Comparison of ENCODE assay signal across 8 cellular contexts in genomic region chr6:24524801-24525200, GRCh38. TPM values are rescaled to one million over a fixed set of nuclear protein-coding genes. Genes with fewer than 3 reads are reported as not detected.
DNase-seq lines count a peak whose midpoint lies in the region; ATAC-seq and TF ChIP-seq lines count a peak whose summit lies in the region.

No MANE protein-coding gene starts in this region.

- peaks cover 20% of the 10 kb centered on the region for H3K36me3 Mint-ChIP-seq in stimulated activated memory B cell treated with anti-CD40 and anti-IgM and Interleukin-4, amounts not matched to agents 10 μg/mL and 1 μg/mL and 100 μg/mL, for 72 hours

- H3K4me1 ChIP-seq in left lung = no peaks in the 10 kb centered on the region

- peak overlapping the region; percentile 25 for H3K27ac Mint-ChIP-seq in stimulated activated memory B cell treated with anti-CD40 and anti-IgM and Interleukin-4, amounts not matched to agents 10 μg/mL and 1 μg/mL and 100 μg/mL, for 72 hours

- ATAC-seq in esophagus mucosa (peak; percentile 42), left lung (no peak), HG03442 (IDR thresholded peaks at IDR 0.05; ENCODE audit: unreplicated experiment) (no peak), GM18520 (IDR thresholded peaks at IDR 0.05; ENCODE audit: unreplicated experiment) (no peak)
- ATAC-seq in stimulated activated memory B cell treated with anti-CD40 and anti-IgM and Interleukin-4, amounts not matched to agents 10 μg/mL and 1 μg/mL and 100 μg/mL, for 72 hours = no peak

- no peaks in the 10 kb centered on the region for H3K36me3 ChIP-seq in left lung

- no peak for TF ChIP-seq CTCF in left lung (IDR thresholded peaks at IDR 0.05)

- H3K4me1 Mint-ChIP-seq in stimulated activated memory B cell treated with anti-CD40 and anti-IgM and Interleukin-4, amounts not matched to agents 10 μg/mL and 1 μg/mL and 100 μg/mL, for 72 hours = peaks cover 32% of the 10 kb centered on the region

- intact Hi-C loops in left lung (cut with DNase I) = no loop called here

- no peaks in the 10 kb centered on the region for H3K27me3 Mint-ChIP-seq in stimulated activated memory B cell treated with anti-CD40 and anti-IgM and Interleukin-4, amounts not matched to agents 10 μg/mL and 1 μg/mL and 100 μg/mL, for 72 hours

- DNase-seq in DMS153 treated with DMSO at 0.1 percent for 48 hours (lab: John Stamatoyannopoulos, UW; ENCODE audit: unreplicated experiment) (peak; percentile 32), HEK293T (ENCODE audit: extremely low spot score) (peak; percentile 42), NCI-H774 (lab: John Stamatoyannopoulos, UW) (peak; percentile 6), left lung (no peak)

- no peaks in the 10 kb centered on the region for H3K9me3 ChIP-seq in left lung

- no peak overlapping the region for H3K4me3 ChIP-seq in left lung

- H3K27ac ChIP-seq in left lung = no peak overlapping the region

- H3K4me3 Mint-ChIP-seq in stimulated activated memory B cell treated with anti-CD40 and anti-IgM and Interleukin-4, amounts not matched to agents 10 μg/mL and 1 μg/mL and 100 μg/mL, for 72 hours = no peak overlapping the region

- CTCF ChIA-PET in HEK293T (lab: Yijun Ruan, JAX) = no interaction called here

- H3K9me3 Mint-ChIP-seq in stimulated activated memory B cell treated with anti-CD40 and anti-IgM and Interleukin-4, amounts not matched to agents 10 μg/mL and 1 μg/mL and 100 μg/mL, for 72 hours = no peaks in the 10 kb centered on the region

- no peaks in the 10 kb centered on the region for H3K27me3 ChIP-seq in left lung

- POLR2A ChIA-PET in HEK293T (lab: Yijun Ruan, JAX) = interaction anchor here (1.0 kb wide), 1 partner anchor 250 kb away, joined by 4 read pairs; the partner anchor contains the start of gene GMNN

TF ChIP-seq in HEK293T, 16 proteins besides CTCF, POLR2A, EP300 and RAD21:
- TF ChIP-seq ARNT (IDR thresholded peaks at IDR 0.05) (no peak), FOXM1 (IDR thresholded peaks at IDR 0.05; ENCODE audit: borderline replicate concordance) (no peak), TARDBP (IDR thresholded peaks at IDR 0.05) (no peak), NFRKB (IDR thresholded peaks at IDR 0.05) (no peak), ZNF384 (IDR thresholded peaks at IDR 0.05) (no peak), FOXK2 (IDR thresholded peaks at IDR 0.05) (no peak), CTBP1 (IDR thresholded peaks at IDR 0.05; ENCODE audit: borderline replicate concordance) (no peak), SP1 (IDR thresholded peaks at IDR 0.05) (no peak), ELF4 (IDR thresholded peaks at IDR 0.05) (no peak), L3MBTL2 (conservative IDR thresholded peaks at IDR 0.05) (no peak)

RNA-seq across cellular contexts. Expression of gene ALDH5A1, which starts 30.0 kb away (rescaled TPM):
- 13.4 TPM for total RNA-seq in esophagus mucosa
- 10 to 100 TPM; 10.4 to 21.8 TPM for total RNA-seq in left lung

RNA-seq across cellular contexts. Expression of gene GPLD1, which starts 35.4 kb away (rescaled TPM):
- total RNA-seq in esophagus mucosa (1.4 TPM), left lung (1 to 10 TPM; 1.7 to 2.7 TPM)

Comparison
In these comparisons a context has a peak if more than half of its experiments do, and no peak if none do; other contexts are left out.
1. DNase-seq: peak in DMS153 treated with DMSO at 0.1 percent for 48 hours (single experiment), HEK293T (single experiment) and NCI-H774 (single experiment); none in left lung (0 of 2).